1 cellular context compared by ENCODE assay signal in genomic region chr9:123927625-123928308, GRCh38.
TF ChIP-seq lines count a peak whose summit lies in the region.

No MANE protein-coding gene starts in this region.

TF ChIP-seq in GM12878, 131 proteins besides CTCF, POLR2A, EP300 and RAD21 (continued from another document):
- TF ChIP-seq BCL3 (IDR thresholded peaks at IDR 0.05; ENCODE audit: borderline replicate concordance, insufficient read depth, low read depth, low read length, poor library complexity, severe bottlenecking) (peak; percentile 28), WRNIP1 (IDR thresholded peaks at IDR 0.05; ENCODE audit: borderline replicate concordance, low read depth, low read length) (no peak), ETV6 (conservative IDR thresholded peaks at IDR 0.05 in 1 of 2, IDR thresholded peaks at IDR 0.05 in 1 of 2; ENCODE audit: borderline replicate concordance in 1 of 2, low read depth in 1 of 2) (peak in 1 of 2 experiments; percentile 35; a peak in 1 of 4 replicates), EED (IDR thresholded peaks at IDR 0.05; ENCODE audit: low read depth) (peak; percentile 70; the same call in 1 of the 2 replicates), HDAC2 (IDR thresholded peaks at IDR 0.05) (no peak), RCOR1 (conservative IDR thresholded peaks at IDR 0.05; ENCODE audit: low read depth, low read length) (0 out of 2 replicates have a peak, but pooled peaks have one; percentile 51), REST (IDR thresholded peaks at IDR 0.05; ENCODE audit: low read depth, low read length) (peak; percentile 90), GATAD2B (conservative IDR thresholded peaks at IDR 0.05; ENCODE audit: low read depth) (0 out of 2 replicates have a peak, but pooled peaks have one; percentile 22), ASH2L (IDR thresholded peaks at IDR 0.05; ENCODE audit: borderline replicate concordance, low read depth) (no peak), CEBPB (IDR thresholded peaks at IDR 0.05; ENCODE audit: borderline replicate concordance in 1 of 2, low read depth in 2 of 2, low read length in 2 of 2) (peak in 1 of 2 experiments; percentile 80; a peak in 3 of 4 replicates), SMAD1 (IDR thresholded peaks at IDR 0.05; ENCODE audit: low read depth, partially characterized antibody) (no peak), ZNF24 (IDR thresholded peaks at IDR 0.05) (no peak), ZNF274 (IDR thresholded peaks at IDR 0.05; ENCODE audit: insufficient read depth, insufficient read length) (no peak), ZNF592 (IDR thresholded peaks at IDR 0.05) (no peak), SMARCA5 (IDR thresholded peaks at IDR 0.05) (no peak), HCFC1 (IDR thresholded peaks at IDR 0.05; ENCODE audit: low read length) (no peak), SPI1 (IDR thresholded peaks at IDR 0.05; ENCODE audit: borderline replicate concordance, insufficient read depth, low read depth, low read length) (no peak), BACH1 (IDR thresholded peaks at IDR 0.05; ENCODE audit: borderline replicate concordance) (0 out of 2 replicates have a peak, but pooled peaks have one; percentile 35), ELK1 (IDR thresholded peaks at IDR 0.05; ENCODE audit: low read depth, low read length) (no peak), CBX5 (IDR thresholded peaks at IDR 0.05; ENCODE audit: low read depth) (no peak; the same call in 1 of the 2 replicates), NR2C1 (IDR thresholded peaks at IDR 0.05) (no peak), RELA (IDR thresholded peaks at IDR 0.05; ENCODE audit: borderline replicate concordance, partially characterized antibody) (no peak), SMC3 (IDR thresholded peaks at IDR 0.05; ENCODE audit: borderline replicate concordance, low read length) (no peak; the same call in 1 of the 2 replicates)
- TF ChIP-seq, protein P1, sequence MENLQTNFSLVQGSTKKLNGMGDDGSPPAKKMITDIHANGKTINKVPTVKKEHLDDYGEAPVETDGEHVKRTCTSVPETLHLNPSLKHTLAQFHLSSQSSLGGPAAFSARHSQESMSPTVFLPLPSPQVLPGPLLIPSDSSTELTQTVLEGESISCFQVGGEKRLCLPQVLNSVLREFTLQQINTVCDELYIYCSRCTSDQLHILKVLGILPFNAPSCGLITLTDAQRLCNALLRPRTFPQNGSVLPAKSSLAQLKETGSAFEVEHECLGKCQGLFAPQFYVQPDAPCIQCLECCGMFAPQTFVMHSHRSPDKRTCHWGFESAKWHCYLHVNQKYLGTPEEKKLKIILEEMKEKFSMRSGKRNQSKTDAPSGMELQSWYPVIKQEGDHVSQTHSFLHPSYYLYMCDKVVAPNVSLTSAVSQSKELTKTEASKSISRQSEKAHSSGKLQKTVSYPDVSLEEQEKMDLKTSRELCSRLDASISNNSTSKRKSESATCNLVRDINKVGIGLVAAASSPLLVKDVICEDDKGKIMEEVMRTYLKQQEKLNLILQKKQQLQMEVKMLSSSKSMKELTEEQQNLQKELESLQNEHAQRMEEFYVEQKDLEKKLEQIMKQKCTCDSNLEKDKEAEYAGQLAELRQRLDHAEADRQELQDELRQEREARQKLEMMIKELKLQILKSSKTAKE (IDR thresholded peaks at IDR 0.05; ENCODE audit: low read depth, poor library complexity, severe bottlenecking) = peak; percentile 54
- TF ChIP-seq, protein P2, sequence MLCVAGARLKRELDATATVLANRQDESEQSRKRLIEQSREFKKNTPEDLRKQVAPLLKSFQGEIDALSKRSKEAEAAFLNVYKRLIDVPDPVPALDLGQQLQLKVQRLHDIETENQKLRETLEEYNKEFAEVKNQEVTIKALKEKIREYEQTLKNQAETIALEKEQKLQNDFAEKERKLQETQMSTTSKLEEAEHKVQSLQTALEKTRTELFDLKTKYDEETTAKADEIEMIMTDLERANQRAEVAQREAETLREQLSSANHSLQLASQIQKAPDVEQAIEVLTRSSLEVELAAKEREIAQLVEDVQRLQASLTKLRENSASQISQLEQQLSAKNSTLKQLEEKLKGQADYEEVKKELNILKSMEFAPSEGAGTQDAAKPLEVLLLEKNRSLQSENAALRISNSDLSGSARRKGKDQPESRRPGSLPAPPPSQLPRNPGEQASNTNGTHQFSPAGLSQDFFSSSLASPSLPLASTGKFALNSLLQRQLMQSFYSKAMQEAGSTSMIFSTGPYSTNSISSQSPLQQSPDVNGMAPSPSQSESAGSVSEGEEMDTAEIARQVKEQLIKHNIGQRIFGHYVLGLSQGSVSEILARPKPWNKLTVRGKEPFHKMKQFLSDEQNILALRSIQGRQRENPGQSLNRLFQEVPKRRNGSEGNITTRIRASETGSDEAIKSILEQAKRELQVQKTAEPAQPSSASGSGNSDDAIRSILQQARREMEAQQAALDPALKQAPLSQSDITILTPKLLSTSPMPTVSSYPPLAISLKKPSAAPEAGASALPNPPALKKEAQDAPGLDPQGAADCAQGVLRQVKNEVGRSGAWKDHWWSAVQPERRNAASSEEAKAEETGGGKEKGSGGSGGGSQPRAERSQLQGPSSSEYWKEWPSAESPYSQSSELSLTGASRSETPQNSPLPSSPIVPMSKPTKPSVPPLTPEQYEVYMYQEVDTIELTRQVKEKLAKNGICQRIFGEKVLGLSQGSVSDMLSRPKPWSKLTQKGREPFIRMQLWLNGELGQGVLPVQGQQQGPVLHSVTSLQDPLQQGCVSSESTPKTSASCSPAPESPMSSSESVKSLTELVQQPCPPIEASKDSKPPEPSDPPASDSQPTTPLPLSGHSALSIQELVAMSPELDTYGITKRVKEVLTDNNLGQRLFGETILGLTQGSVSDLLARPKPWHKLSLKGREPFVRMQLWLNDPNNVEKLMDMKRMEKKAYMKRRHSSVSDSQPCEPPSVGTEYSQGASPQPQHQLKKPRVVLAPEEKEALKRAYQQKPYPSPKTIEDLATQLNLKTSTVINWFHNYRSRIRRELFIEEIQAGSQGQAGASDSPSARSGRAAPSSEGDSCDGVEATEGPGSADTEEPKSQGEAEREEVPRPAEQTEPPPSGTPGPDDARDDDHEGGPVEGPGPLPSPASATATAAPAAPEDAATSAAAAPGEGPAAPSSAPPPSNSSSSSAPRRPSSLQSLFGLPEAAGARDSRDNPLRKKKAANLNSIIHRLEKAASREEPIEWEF (IDR thresholded peaks at IDR 0.05; ENCODE audit: insufficient replicate concordance, low read depth, low read length) = peak; percentile 42
- TF ChIP-seq, protein P3, sequence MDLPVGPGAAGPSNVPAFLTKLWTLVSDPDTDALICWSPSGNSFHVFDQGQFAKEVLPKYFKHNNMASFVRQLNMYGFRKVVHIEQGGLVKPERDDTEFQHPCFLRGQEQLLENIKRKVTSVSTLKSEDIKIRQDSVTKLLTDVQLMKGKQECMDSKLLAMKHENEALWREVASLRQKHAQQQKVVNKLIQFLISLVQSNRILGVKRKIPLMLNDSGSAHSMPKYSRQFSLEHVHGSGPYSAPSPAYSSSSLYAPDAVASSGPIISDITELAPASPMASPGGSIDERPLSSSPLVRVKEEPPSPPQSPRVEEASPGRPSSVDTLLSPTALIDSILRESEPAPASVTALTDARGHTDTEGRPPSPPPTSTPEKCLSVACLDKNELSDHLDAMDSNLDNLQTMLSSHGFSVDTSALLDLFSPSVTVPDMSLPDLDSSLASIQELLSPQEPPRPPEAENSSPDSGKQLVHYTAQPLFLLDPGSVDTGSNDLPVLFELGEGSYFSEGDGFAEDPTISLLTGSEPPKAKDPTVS (IDR thresholded peaks at IDR 0.05; ENCODE audit: low read depth, low read length) = no peak
